14 cellular contexts compared by ENCODE assay signal in the genomic region with DNA sequence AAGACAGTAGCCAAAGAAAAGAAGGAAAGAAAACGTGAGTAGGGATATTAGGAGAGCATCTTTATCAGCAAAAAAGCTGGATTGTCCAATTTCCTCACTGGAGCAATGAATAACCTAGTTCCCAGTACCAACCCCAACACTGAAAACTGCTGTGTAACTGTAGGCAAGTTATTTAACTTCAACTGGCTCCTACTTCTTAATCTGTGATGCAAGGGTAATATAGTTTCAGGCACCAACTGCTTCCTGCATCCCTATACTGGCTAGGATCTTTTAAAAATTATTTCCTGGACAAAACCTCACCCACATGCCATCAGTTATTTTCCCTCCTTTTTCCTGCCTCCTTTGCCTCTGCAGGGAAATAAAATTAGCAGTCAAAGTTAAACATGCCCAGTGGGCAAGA. TPM values are rescaled to one million over a fixed set of nuclear protein-coding genes. Genes with fewer than 3 reads are reported as not detected.
DNase-seq lines count a peak whose midpoint lies in the region; ATAC-seq and TF ChIP-seq lines count a peak whose summit lies in the region.
"Had no signal": no experiment of that assay in that cellular context is flagged by ENCODE, and none has a peak within 500 bp of the region (broad histone marks: within the 10 kb centered on the region; RNA-seq: fewer than 3 reads in every experiment).

No MANE protein-coding gene starts in this region.

- no peak overlapping the region for H3K27ac Mint-ChIP-seq in natural killer cell
- H3K27ac Mint-ChIP-seq in T-helper 17 cell: no peak overlapping the region
- H3K27ac Mint-ChIP-seq: B cell; CD8-positive, alpha-beta T cell; IgD-negative memory B cell had no signal

- H3K4me3 Mint-ChIP-seq in natural killer cell: no peak overlapping the region
- no peak overlapping the region for H3K4me3 Mint-ChIP-seq in T-helper 17 cell
- H3K4me3 Mint-ChIP-seq: B cell; CD8-positive, alpha-beta T cell; IgD-negative memory B cell had no signal

- ATAC-seq in GM19023 (IDR thresholded peaks at IDR 0.05; ENCODE audit: unreplicated experiment): no peak
- no peak for ATAC-seq in natural killer cell
- no peak for ATAC-seq in T-helper 17 cell
- ATAC-seq: CD8-positive, alpha-beta T cell; HepG2 had no signal

- peaks cover 47% of the 10 kb centered on the region for H3K4me1 ChIP-seq in Loucy (ENCODE audit: insufficient read depth, low read length, poor library complexity, severe bottlenecking)

- H3K79me2 ChIP-seq in Loucy (ENCODE audit: insufficient read depth, low read length): peaks cover 19% of the 10 kb centered on the region; the same call in 1 of the 2 replicates

- H3K9ac ChIP-seq in Loucy (ENCODE audit: low read depth, low read length, poor library complexity, severe bottlenecking): peak overlapping the region; percentile 7
- H3K9ac ChIP-seq: BLaER1 treated with 17β-estradiol and CSF1 and Interleukin-3, amounts not matched to agents 10 nM and 100 nM had no signal

- H3F3A ChIP-seq in Loucy (ENCODE audit: low read depth): no peaks in the 10 kb centered on the region

- H3K4me1 Mint-ChIP-seq in natural killer cell: peaks cover 6 to 11% of the 10 kb centered on the region in 2 donors
- peaks cover 19% of the 10 kb centered on the region for H3K4me1 Mint-ChIP-seq in T-helper 17 cell

- H3K4me3 ChIP-seq in Loucy (ENCODE audit: low read length, poor library complexity, severe bottlenecking): no peak overlapping the region
- H3K4me3 ChIP-seq in dorsolateral prefrontal cortex: no peak overlapping the region
- H3K4me3 ChIP-seq: BLaER1 treated with 17β-estradiol and CSF1 and Interleukin-3, amounts not matched to agents 10 nM and 100 nM; HAP-1 had no signal

- intact Hi-C loops in dorsolateral prefrontal cortex (cut with DNase I) (no loop called here), natural killer cell (cut with micrococcal nuclease) (no loop called here)

- H3K9me2 ChIP-seq in Loucy (replicated peaks; ENCODE audit: low read depth, low read length): no peaks in the 10 kb centered on the region

- peak overlapping the region; percentile 17 for H3K4me2 ChIP-seq in Loucy (ENCODE audit: low read depth, low read length, poor library complexity, severe bottlenecking)
- H3K4me2 ChIP-seq: BLaER1 treated with 17β-estradiol and CSF1 and Interleukin-3, amounts not matched to agents 10 nM and 100 nM had no signal

- no peaks in the 10 kb centered on the region for H3K36me3 ChIP-seq in Loucy (ENCODE audit: insufficient read depth, low read length)
- H3K36me3 ChIP-seq: BLaER1 treated with 17β-estradiol and CSF1 and Interleukin-3, amounts not matched to agents 10 nM and 100 nM; HAP-1 had no signal

- H3K27me3 Mint-ChIP-seq in natural killer cell (ENCODE audit: low read depth in 2 of 2) (no peaks in the 10 kb centered on the region), T-helper 17 cell (no peaks in the 10 kb centered on the region)
- H3K27me3 Mint-ChIP-seq: B cell, IgD-negative memory B cell had no signal

- no peak overlapping the region for H2AFZ ChIP-seq in Loucy (ENCODE audit: low read length)

- DNase-seq in dorsolateral prefrontal cortex (no peak), medulla oblongata (ENCODE audit: extremely low spot score) (peak; percentile 10), superior temporal gyrus (ENCODE audit: extremely low spot score) (peak; percentile 64), natural killer cell (no peak), T-helper 17 cell (no peak)
- DNase-seq: Calu3; CD8-positive, alpha-beta T cell had no signal

- no peak for TF ChIP-seq CTCF in Loucy (conservative IDR thresholded peaks at IDR 0.05; ENCODE audit: low read length)
- peak in 1 of 56 donors; percentile 12 for TF ChIP-seq CTCF in dorsolateral prefrontal cortex (IDR thresholded peaks at IDR 0.05 in 54 of 56, conservative IDR thresholded peaks at IDR 0.05 in 2 of 56; ENCODE audit: low read depth in 1 of 56, partially characterized antibody in 56 of 56)
- TF ChIP-seq CTCF in natural killer cell (IDR thresholded peaks at IDR 0.05): no peak

- H3K27me3 ChIP-seq in Loucy (ENCODE audit: insufficient read depth, low read length, poor library complexity, severe bottlenecking) (no peaks in the 10 kb centered on the region), dorsolateral prefrontal cortex (no peaks in the 10 kb centered on the region)
- H3K27me3 ChIP-seq: BLaER1 treated with 17β-estradiol and CSF1 and Interleukin-3, amounts not matched to agents 10 nM and 100 nM had no signal

- H3K36me3 Mint-ChIP-seq in natural killer cell (no peaks in the 10 kb centered on the region), T-helper 17 cell (ENCODE audit: low read depth) (no peaks in the 10 kb centered on the region)
- H3K36me3 Mint-ChIP-seq: IgD-negative memory B cell had no signal

- peak overlapping the region in 48 of 59 donors; percentile 2 to 91 (median 78) for H3K27ac ChIP-seq in dorsolateral prefrontal cortex
- H3K27ac ChIP-seq: BLaER1 treated with 17β-estradiol and CSF1 and Interleukin-3, amounts not matched to agents 10 nM and 100 nM had no signal

- H3K9me3 ChIP-seq in Loucy (ENCODE audit: insufficient read depth, low read depth, low read length) (no peaks in the 10 kb centered on the region), T-helper 17 cell (ENCODE audit: control insufficient read depth, low read length, poor library complexity, severe bottlenecking) (no peaks in the 10 kb centered on the region)
- H3K9me3 ChIP-seq: BLaER1 treated with 17β-estradiol and CSF1 and Interleukin-3, amounts not matched to agents 10 nM and 100 nM; HAP-1 had no signal

- H3K9me3 Mint-ChIP-seq in natural killer cell: no peaks in the 10 kb centered on the region
- H3K9me3 Mint-ChIP-seq: CD8-positive, alpha-beta T cell; IgD-negative memory B cell had no signal

- no peaks in the 10 kb centered on the region for H4K20me1 ChIP-seq in Loucy (ENCODE audit: insufficient read depth, low read length, poor library complexity, severe bottlenecking)

RNA-seq across cellular contexts. Expression of a gene that starts 59.6 kb away (rescaled TPM):
- total RNA-seq in dorsolateral prefrontal cortex: 100 to 1,000 TPM in 41 of 120 experiments, 10 to 100 TPM in 79; 52.0 to 199 (median 89.0) TPM
- total RNA-seq in natural killer cell: 10 to 100 TPM; 52.7 to 58.3 (median 55.9) TPM
- 10 to 100 TPM; 55.3 to 61.2 TPM for total RNA-seq in T-helper 17 cell

Comparison
In these comparisons a context has a peak if more than half of its experiments do, and no peak if none do; other contexts are left out.
1. DNase-seq: peak in medulla oblongata (single experiment) and superior temporal gyrus (single experiment); none in dorsolateral prefrontal cortex (0 of 10), natural killer cell (single experiment) and T-helper 17 cell (0 of 3).